Comparison of ENCODE assay signal across 30 cellular contexts in the genomic region with DNA sequence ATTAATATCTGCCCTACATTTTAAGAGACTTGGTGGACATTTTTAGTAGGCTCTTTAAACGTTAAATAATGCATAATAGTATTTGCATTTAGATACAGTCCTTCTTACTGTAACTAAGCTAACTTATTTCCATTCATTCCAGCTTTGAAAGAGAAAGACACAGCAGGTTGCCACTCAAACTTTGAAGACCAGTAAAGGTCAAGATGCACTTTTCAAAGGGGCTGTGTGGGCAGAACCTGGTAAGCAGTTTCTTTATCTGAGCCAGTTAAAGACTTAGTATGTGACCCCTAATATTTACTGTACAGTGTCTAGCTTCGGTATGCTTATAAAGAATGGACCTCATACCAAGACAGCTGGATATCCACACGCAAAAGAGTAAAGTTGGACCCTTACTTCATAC.
"Had no signal": no experiment of that assay in that cellular context is flagged by ENCODE, and none has a peak within 500 bp of the region (broad histone marks: within the 10 kb centered on the region; RNA-seq: fewer than 3 reads in every experiment).

No MANE protein-coding gene starts in this region.

- H3K9me3 Mint-ChIP-seq: effector memory CD8-positive, alpha-beta T cell had no signal

- DNase-seq: activated B cell treated with CpG ODN at 0.5 μM for 24 hours; activated CD4-positive, alpha-beta T cell treated with anti-CD3 and anti-CD28 coated beads for 48 hours; activated CD4-positive, alpha-beta T cell treated with anti-CD3 and anti-CD28 coated beads, Interleukin-2, amount 50 U/mL, for 1 hour; activated CD4-positive, alpha-beta T cell treated with anti-CD3 and anti-CD28 coated beads, Interleukin-2, amount 50 U/mL, for 48 hours; activated CD8-positive, alpha-beta memory T cell treated with anti-CD3 and anti-CD28 coated beads for 24 hours; activated CD8-positive, alpha-beta T cell treated with anti-CD3 and anti-CD28 coated beads for 36 hours; activated effector memory CD4-positive, alpha-beta T cell treated with Interleukin-2 at 50 U/mL for 16 hours; activated gamma-delta T cell treated with Interleukin-2 at 50 U/mL for 16 hours; activated naive CD4-positive, alpha-beta T cell treated with anti-CD3 and anti-CD28 coated beads, Interleukin-2, amount 50 U/mL, for 16 hours; activated naive CD4-positive, alpha-beta T cell treated with Interleukin-2 at 50 U/mL for 16 hours; activated T-cell treated with anti-CD3 and anti-CD28 coated beads, Interleukin-2, amount 50 U/mL, for 4 hours; amniotic stem cell; anterior cingulate cortex; brain microvascular endothelial cell; cortex of kidney; dermis blood vessel endothelial cell; effector CD4-positive, alpha-beta T cell; effector memory CD8-positive, alpha-beta T cell; erythroblast; foreskin keratinocyte; gastrocnemius medialis; glutamatergic neuron; heart left ventricle; T-helper 1 cell; T-helper 17 cell had no signal

- ATAC-seq: activated CD4-positive, CD25-positive, alpha-beta regulatory T cell treated with anti-CD3 and anti-CD28 coated beads, Interleukin-2, amount 50 U/mL, for 24 hours; activated CD8-positive, alpha-beta T cell treated with anti-CD3 and anti-CD28 coated beads for 36 hours; activated T-cell treated with anti-CD3 and anti-CD28 coated beads, Interleukin-2, amount 50 U/mL, for 4 hours; activated T-helper 17 cell treated with anti-CD3 and anti-CD28 coated beads, Interleukin-2, amount 50 U/mL, for 72 hours; effector memory CD8-positive, alpha-beta T cell; foreskin keratinocyte; gastrocnemius medialis; heart left ventricle; T-helper 17 cell had no signal

- H3K36me3 ChIP-seq: brain microvascular endothelial cell had no signal

- H3K4me1 ChIP-seq: esophagus muscularis mucosa, foreskin keratinocyte, gastrocnemius medialis, heart left ventricle had no signal

- H3K27me3 Mint-ChIP-seq: activated B cell treated with CpG ODN at 0.5 μM for 24 hours; activated CD8-positive, alpha-beta T cell treated with anti-CD3 and anti-CD28 coated beads for 36 hours; activated naive CD8-positive, alpha-beta T cell; activated T-helper 17 cell treated with anti-CD3 and anti-CD28 coated beads, Interleukin-2, amount 50 U/mL, for 72 hours; effector memory CD8-positive, alpha-beta T cell; T-helper 17 cell had no signal

- H3K9me3 ChIP-seq: esophagus muscularis mucosa, gastrocnemius medialis had no signal

- H3K4me3 ChIP-seq: esophagus muscularis mucosa, gastrocnemius medialis, heart left ventricle had no signal

- H3K27ac Mint-ChIP-seq: activated B cell treated with CpG ODN at 0.5 μM for 24 hours; activated CD8-positive, alpha-beta T cell treated with anti-CD3 and anti-CD28 coated beads for 36 hours; activated naive CD8-positive, alpha-beta T cell; activated T-helper 17 cell treated with anti-CD3 and anti-CD28 coated beads, Interleukin-2, amount 50 U/mL, for 72 hours; effector memory CD8-positive, alpha-beta T cell; T-helper 17 cell had no signal

- H3K4me3 Mint-ChIP-seq: activated B cell treated with CpG ODN at 0.5 μM for 24 hours; activated CD8-positive, alpha-beta T cell treated with anti-CD3 and anti-CD28 coated beads for 36 hours; activated naive CD8-positive, alpha-beta T cell; activated T-cell treated with anti-CD3 and anti-CD28 coated beads, Interleukin-2, amount 50 U/mL, for 4 hours; activated T-helper 17 cell treated with anti-CD3 and anti-CD28 coated beads, Interleukin-2, amount 50 U/mL, for 72 hours; effector memory CD8-positive, alpha-beta T cell; T-helper 17 cell had no signal

- H3K27me3 ChIP-seq: brain microvascular endothelial cell, esophagus muscularis mucosa, foreskin keratinocyte, gastrocnemius medialis, heart left ventricle had no signal

- H3K27ac ChIP-seq: brain microvascular endothelial cell, esophagus muscularis mucosa, foreskin keratinocyte, gastrocnemius medialis, heart left ventricle, VCaP had no signal
